ENCODE assay signal across 3 cellular contexts in genomic region chr5:135391123-135391868, GRCh38.
TF ChIP-seq lines count a peak whose summit lies in the region.

No MANE protein-coding gene starts in this region.

TF ChIP-seq in IMR-90, 13 proteins besides CTCF, POLR2A, EP300 and RAD21:
- peak; percentile 72 for TF ChIP-seq RCOR1 (IDR thresholded peaks at IDR 0.05; ENCODE audit: insufficient replicate concordance, low read length)
- TF ChIP-seq FOS (IDR thresholded peaks at IDR 0.05; ENCODE audit: low read depth, low read length) = 0 out of 2 replicates have a peak, but pooled peaks have one; percentile 6
- TF ChIP-seq MAZ (IDR thresholded peaks at IDR 0.05; ENCODE audit: borderline replicate concordance, low read depth, low read length) = peak; percentile 40; the same call in 1 of the 2 replicates
- no peak for TF ChIP-seq BHLHE40 (IDR thresholded peaks at IDR 0.05; ENCODE audit: low read depth, low read length)

TF ChIP-seq in endothelial cell of umbilical vein, 7 proteins besides CTCF, POLR2A, EP300 and RAD21:
- TF ChIP-seq POLR2AphosphoS5 (IDR thresholded peaks at IDR 0.05; ENCODE audit: insufficient read depth, low read depth, low read length) (no peak), EZH2 (IDR thresholded peaks at IDR 0.05; ENCODE audit: borderline replicate concordance, low read depth, low read length, severe bottlenecking) (no peak), GATA2 (IDR thresholded peaks at IDR 0.05; ENCODE audit: insufficient read depth, insufficient read length, low read depth, low read length) (no peak), MYC (IDR thresholded peaks at IDR 0.05; ENCODE audit: low read depth, low read length) (no peak), JUN (IDR thresholded peaks at IDR 0.05; ENCODE audit: borderline replicate concordance, insufficient read depth, insufficient read length, low read depth) (no peak), MAX (IDR thresholded peaks at IDR 0.05; ENCODE audit: insufficient read depth, insufficient read length) (no peak), FOS (IDR thresholded peaks at IDR 0.05; ENCODE audit: borderline replicate concordance, insufficient read depth, low read length) (no peak)

TF ChIP-seq in GM12891, 5 proteins besides CTCF, POLR2A, EP300 and RAD21:
- no peak for TF ChIP-seq PAX5 (IDR thresholded peaks at IDR 0.05; ENCODE audit: insufficient read depth, low read length, severe bottlenecking)
- TF ChIP-seq SPI1 (IDR thresholded peaks at IDR 0.05; ENCODE audit: low read depth, low read length) = no peak
- TF ChIP-seq TAF1 (IDR thresholded peaks at IDR 0.05; ENCODE audit: low read depth, low read length) = no peak
- TF ChIP-seq POU2F2 (IDR thresholded peaks at IDR 0.05; ENCODE audit: low read depth, low read length) = no peak
- no peak for TF ChIP-seq POLR2AphosphoS5 (IDR thresholded peaks at IDR 0.05; ENCODE audit: low read depth, low read length)
